19 cellular contexts compared by ENCODE assay signal in the genomic region with DNA sequence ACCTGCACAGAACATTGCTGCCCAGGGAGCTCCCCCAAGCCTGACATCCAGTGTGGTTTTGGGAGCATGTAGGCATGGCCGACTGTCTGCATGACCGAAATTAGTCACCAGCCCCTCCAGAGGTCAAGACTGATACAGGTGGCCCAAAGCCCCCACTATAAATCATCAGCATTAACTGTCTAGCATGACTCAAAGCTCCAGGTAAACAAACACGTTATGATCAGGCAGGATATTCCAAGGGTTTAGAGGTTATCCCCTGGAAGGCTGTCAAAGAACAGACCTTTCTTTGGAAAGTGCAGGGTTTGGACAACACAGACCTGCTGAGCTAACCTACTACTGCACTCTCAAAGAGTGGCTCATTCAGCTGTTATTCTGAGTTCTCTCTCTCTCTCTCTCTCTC. TPM values are rescaled to one million over a fixed set of nuclear protein-coding genes. Genes with fewer than 3 reads are reported as not detected.
"Had no signal": no experiment of that assay in that cellular context is flagged by ENCODE, and none has a peak within 500 bp of the region (broad histone marks: within the 10 kb centered on the region; RNA-seq: fewer than 3 reads in every experiment).

No MANE protein-coding gene starts in this region.

- H3K27me3 ChIP-seq: esophagus squamous epithelium, gastroesophageal sphincter, right lobe of liver, testis, transverse colon had no signal

- H3K79me2 ChIP-seq: parathyroid adenoma had no signal

- H3K4me1 ChIP-seq: esophagus squamous epithelium, gastroesophageal sphincter, parathyroid adenoma, prostate gland, right lobe of liver, testis, transverse colon had no signal

- H3K9me3 ChIP-seq: esophagus squamous epithelium, gastroesophageal sphincter, prostate gland, right lobe of liver, testis, transverse colon had no signal

- H2AFZ ChIP-seq: parathyroid adenoma had no signal

- H3K36me3 ChIP-seq: esophagus squamous epithelium, gastroesophageal sphincter, prostate gland, right lobe of liver, transverse colon had no signal

- DNase-seq: effector memory CD8-positive, alpha-beta T cell; esophagus squamous epithelium; foreskin fibroblast; immature natural killer cell; mesendoderm; naive B cell; nephron progenitor cell; retina; right lobe of liver; stimulated activated CD4-positive, alpha-beta T cell treated with anti-CD3 and anti-CD28 coated beads, Interleukin-4, amount 100 ng/mL, for 1 hour; testis; transverse colon had no signal

- H3K4me3 ChIP-seq: esophagus squamous epithelium, gastroesophageal sphincter, prostate gland, right lobe of liver, testis, transverse colon had no signal

- H3K27ac ChIP-seq: esophagus squamous epithelium, gastroesophageal sphincter, parathyroid adenoma, prostate gland, right lobe of liver, testis, transverse colon had no signal

RNA-seq across cellular contexts. Expression of a gene that starts 2.1 kb away (rescaled TPM):
- total RNA-seq: epithelial cell of proximal tubule, esophagus squamous epithelium, gastroesophageal sphincter, lung microvascular endothelial cell, omental fat pad, transverse colon, ureter had no signal
